In the genomic region with DNA sequence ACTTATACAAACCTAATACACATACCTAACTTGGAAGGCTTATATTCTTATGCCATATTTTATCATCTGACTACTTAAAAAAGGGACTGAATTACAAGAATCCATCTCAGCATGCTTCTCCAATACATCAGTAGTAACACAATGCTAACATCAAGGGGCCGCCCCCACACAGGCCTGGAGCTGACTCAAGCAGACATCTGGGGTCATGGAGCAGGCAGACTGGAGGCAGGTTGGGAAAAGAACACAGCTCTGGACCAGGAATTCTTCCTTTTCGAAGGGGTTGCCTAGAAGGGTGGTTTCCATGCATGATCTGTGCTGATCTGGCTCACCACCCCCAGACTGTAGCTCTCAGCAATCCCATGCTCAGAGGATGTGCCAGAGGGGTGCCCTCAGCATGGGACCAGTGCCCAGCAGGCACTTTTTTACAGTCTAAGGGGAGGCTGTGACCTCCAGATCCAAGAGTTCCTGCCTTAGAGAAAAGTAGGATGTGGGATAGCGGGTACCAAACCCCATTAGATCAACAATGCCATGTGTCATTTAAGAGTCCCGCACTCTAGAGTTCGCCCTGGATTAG, we compare ENCODE assay signal across 17 cellular contexts. TPM values are rescaled to one million over a fixed set of nuclear protein-coding genes. Genes with fewer than 3 reads are reported as not detected.
A peak's percentile ranks its signal among the peaks of the same experiment; 100 is the strongest.
DNase-seq lines count a peak whose midpoint lies in the region; ATAC-seq and TF ChIP-seq lines count a peak whose summit lies in the region.
"Had no signal": no experiment of that assay in that cellular context is flagged by ENCODE, and none has a peak within 500 bp of the region (broad histone marks: within the 10 kb centered on the region; RNA-seq: fewer than 3 reads in every experiment).

No MANE protein-coding gene starts in this region.

- no peak overlapping the region for H4K91ac ChIP-seq in IMR-90 (ENCODE audit: insufficient read depth, low read depth, low read length)

- H4K8ac ChIP-seq in IMR-90 (ENCODE audit: low read depth in 2 of 2, low read length in 2 of 2) = no peak overlapping the region

- no peak overlapping the region for H3K18ac ChIP-seq in IMR-90 (ENCODE audit: low read depth, low read length)

- no peak for TF ChIP-seq RAD21 in IMR-90 (IDR thresholded peaks at IDR 0.05; ENCODE audit: low read length)

- peaks cover 4% of the 10 kb centered on the region; the same call in 1 of the 2 replicates for H3K9me1 ChIP-seq in IMR-90 (ENCODE audit: insufficient read depth, low read length)

- H2AFZ ChIP-seq in IMR-90 (replicated peaks; ENCODE audit: low read length, poor library complexity) = no peak overlapping the region

- peak; percentile 98 for ATAC-seq in IMR-90 (ENCODE audit: low read depth)

- dilution Hi-C loops in IMR-90 (cut with HindIII; ENCODE audit: low sequenced_read_pairs, unreplicated experiment) = no loop called here

- H3K36me3 ChIP-seq in IMR-90 (ENCODE audit: control insufficient read depth, insufficient read depth, low read length) (no peaks in the 10 kb centered on the region; the same call in 1 of the 2 replicates), stomach (no peaks in the 10 kb centered on the region)
- H3K36me3 ChIP-seq: adrenal gland had no signal

- POLR2A ChIA-PET in IMR-90 (lab: Charles Lee; ENCODE audit: unreplicated experiment) = interaction anchor here (0.6 kb wide), 3 partner anchors 13 to 61 kb away, joined by 3 to 8 read pairs (median 4); no protein-coding TSS in a partner anchor

- peak overlapping the region; percentile 4; the same call in 1 of the 2 replicates for H2BK120ac ChIP-seq in IMR-90 (ENCODE audit: low read depth, low read length)

- TF ChIP-seq CTCF in AG10803 (conservative IDR thresholded peaks at IDR 0.05; ENCODE audit: low read length) = no peak
- TF ChIP-seq CTCF in IMR-90 (conservative IDR thresholded peaks at IDR 0.05; ENCODE audit: low read depth, low read length) = no peak
- TF ChIP-seq CTCF in choroid plexus epithelial cell (conservative IDR thresholded peaks at IDR 0.05; ENCODE audit: low read depth, low read length) = no peak
- no peak for TF ChIP-seq CTCF in stomach (IDR thresholded peaks at IDR 0.05)

- no peak overlapping the region for H4K5ac ChIP-seq in IMR-90 (ENCODE audit: low read depth, low read length)

- no peak overlapping the region for H3K4me2 ChIP-seq in IMR-90 (ENCODE audit: low read depth, low read length)

- H3K27ac ChIP-seq in IMR-90 (ENCODE audit: insufficient read depth, low read length) (no peak overlapping the region), stomach (no peak overlapping the region)
- H3K27ac ChIP-seq: adrenal gland, VCaP had no signal

- H3K14ac ChIP-seq in IMR-90 (replicated peaks; ENCODE audit: low read depth, low read length) = no peak overlapping the region

- DNase-seq in AG10803 (ENCODE audit: low read depth) = peak; percentile 65
- DNase-seq in IMR-90 = peak; percentile 89
- DNase-seq in choroid plexus epithelial cell (ENCODE audit: low read depth) = peak; percentile 86
- peak; percentile 50 for DNase-seq in kidney tubule cell (ENCODE audit: low spot score)
- DNase-seq in GM19238 (ENCODE audit: insufficient read length, low spot score) = no peak
- no peak for DNase-seq in NCI-H748 (lab: John Stamatoyannopoulos, UW; ENCODE audit: unreplicated experiment)
- DNase-seq in stomach = no peak
- DNase-seq in NCI-H146 treated with DMSO at 0.1 percent for 48 hours (lab: John Stamatoyannopoulos, UW; ENCODE audit: unreplicated experiment) = no peak
- DNase-seq: ACHN; activated CD4-positive, alpha-beta memory T cell treated with anti-CD3 and anti-CD28 coated beads, Interleukin-2, amount 10 ng/mL, durations not matched to agents 7 days and 5 days; H9; islet precursor cell; MV-4-11; NCI-H82; T-helper 1 cell had no signal

- H2BK20ac ChIP-seq in IMR-90 (ENCODE audit: low read depth, low read length) = peak overlapping the region; percentile 11; the same call in 1 of the 2 replicates

- H2AK5ac ChIP-seq in IMR-90 (ENCODE audit: low read depth, low read length) = peak overlapping the region; percentile 1; the same call in 1 of the 2 replicates

- WGBS in IMR-90 (ENCODE audit: extremely low coverage in 2 of 2, insufficient read length in 1 of 2), 2 experiments = 100% methylated on average over 2 of the region's 5 CpGs; no CpG with 5 or more reads in 1 of the 2 experiments
- WGBS in stomach, 5 donors = 89 to 94% (median 92%) methylated on average over 5 of the region's 5 CpGs

- no peak overlapping the region for H2BK15ac ChIP-seq in IMR-90 (ENCODE audit: low read depth, low read length)

- no peaks in the 10 kb centered on the region for H3K79me1 ChIP-seq in IMR-90 (ENCODE audit: low read depth in 1 of 2, low read length in 2 of 2)

- no peak overlapping the region for H3K23ac ChIP-seq in IMR-90 (ENCODE audit: low read depth, low read length)

- CTCF ChIA-PET in IMR-90 (lab: Yijun Ruan, JAX) = no interaction called here

- no peak overlapping the region for H3K9ac ChIP-seq in IMR-90 (ENCODE audit: low read depth, low read length)

- no peak overlapping the region for H2AK9ac ChIP-seq in IMR-90 (replicated peaks; ENCODE audit: low read depth, low read length, poor library complexity)

- no peaks in the 10 kb centered on the region for H3K9me3 ChIP-seq in IMR-90 (ENCODE audit: control insufficient read depth, insufficient read depth, low read length)
- H3K9me3 ChIP-seq in stomach = peaks cover 0 to 4% (median 0%) of the 10 kb centered on the region in 4 donors
- H3K9me3 ChIP-seq: adrenal gland had no signal

- no peak for TF ChIP-seq EP300 in stomach (IDR thresholded peaks at IDR 0.05)

- H3K4me3 ChIP-seq in AG10803 (ENCODE audit: low read length) (no peak overlapping the region), IMR-90 (ENCODE audit: insufficient read depth, low read depth, low read length) (no peak overlapping the region), choroid plexus epithelial cell (ENCODE audit: low read depth, low read length) (no peak overlapping the region), stomach (no peak overlapping the region)
- H3K4me3 ChIP-seq: adrenal gland had no signal

- 0 out of 2 replicates have a peak overlapping the region, but pooled peaks have one; percentile 12 for H3K4ac ChIP-seq in IMR-90 (ENCODE audit: low read depth, low read length)

- H2BK5ac ChIP-seq in IMR-90 (ENCODE audit: low read depth, low read length, poor library complexity, severe bottlenecking) = no peak overlapping the region

- H3K56ac ChIP-seq in IMR-90 (ENCODE audit: extremely low read depth, insufficient read depth, low read length) = no peak overlapping the region

- H3K4me1 ChIP-seq in IMR-90 (ENCODE audit: control insufficient read depth, insufficient read depth, low read length) = peaks cover 3% of the 10 kb centered on the region
- H3K4me1 ChIP-seq in stomach = no peaks in the 10 kb centered on the region
- H3K4me1 ChIP-seq: adrenal gland had no signal

- BruUV-seq in IMR-90 (replicated peaks; lab: Mats Ljungman, UMichigan) = no TSS peak

- H3K27me3 ChIP-seq in IMR-90 (ENCODE audit: control insufficient read depth, insufficient read depth, low read length) (no peaks in the 10 kb centered on the region), stomach (no peaks in the 10 kb centered on the region)
- H3K27me3 ChIP-seq: adrenal gland had no signal

- H4K20me1 ChIP-seq in IMR-90 (ENCODE audit: insufficient read depth, low read length) = no peaks in the 10 kb centered on the region

- in situ Hi-C loops in IMR-90 (cut with MboI; ENCODE audit: low sequenced_read_pairs) = no loop called here

- intact Hi-C loops in IMR-90 (cut with micrococcal nuclease) = no loop called here
- intact Hi-C loops in stomach (cut with DNase I; ENCODE audit: low total_unique reads) = no loop called here

- no peak for TF ChIP-seq POLR2A in IMR-90 (IDR thresholded peaks at IDR 0.05; ENCODE audit: low read depth, low read length)
- TF ChIP-seq POLR2A in stomach (IDR thresholded peaks at IDR 0.05) = no peak

TF ChIP-seq in IMR-90, 13 proteins besides CTCF, POLR2A, EP300 and RAD21 (continues in another document):
- peak; percentile 34 for TF ChIP-seq RCOR1 (IDR thresholded peaks at IDR 0.05; ENCODE audit: insufficient replicate concordance, low read length)
- TF ChIP-seq BHLHE40 (IDR thresholded peaks at IDR 0.05; ENCODE audit: low read depth, low read length) = peak; percentile 40; the same call in 1 of the 2 replicates
- no peak for TF ChIP-seq NFE2L2 (IDR thresholded peaks at IDR 0.05; ENCODE audit: low read depth, low read length)
- TF ChIP-seq SMC3 (IDR thresholded peaks at IDR 0.05; ENCODE audit: low read depth, low read length) = no peak
- no peak for TF ChIP-seq MAZ (IDR thresholded peaks at IDR 0.05; ENCODE audit: borderline replicate concordance, low read depth, low read length)
- TF ChIP-seq RFX5 (IDR thresholded peaks at IDR 0.05; ENCODE audit: low read depth, low read length) = no peak
- no peak for TF ChIP-seq MXI1 (IDR thresholded peaks at IDR 0.05; ENCODE audit: borderline replicate concordance, low read depth, low read length)
- TF ChIP-seq, protein P1, sequence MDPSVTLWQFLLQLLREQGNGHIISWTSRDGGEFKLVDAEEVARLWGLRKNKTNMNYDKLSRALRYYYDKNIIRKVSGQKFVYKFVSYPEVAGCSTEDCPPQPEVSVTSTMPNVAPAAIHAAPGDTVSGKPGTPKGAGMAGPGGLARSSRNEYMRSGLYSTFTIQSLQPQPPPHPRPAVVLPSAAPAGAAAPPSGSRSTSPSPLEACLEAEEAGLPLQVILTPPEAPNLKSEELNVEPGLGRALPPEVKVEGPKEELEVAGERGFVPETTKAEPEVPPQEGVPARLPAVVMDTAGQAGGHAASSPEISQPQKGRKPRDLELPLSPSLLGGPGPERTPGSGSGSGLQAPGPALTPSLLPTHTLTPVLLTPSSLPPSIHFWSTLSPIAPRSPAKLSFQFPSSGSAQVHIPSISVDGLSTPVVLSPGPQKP (IDR thresholded peaks at IDR 0.05; ENCODE audit: borderline replicate concordance, low read depth, low read length) = no peak
- no peak for TF ChIP-seq CEBPB (IDR thresholded peaks at IDR 0.05; ENCODE audit: low read depth, low read length)
- TF ChIP-seq, protein P2, sequence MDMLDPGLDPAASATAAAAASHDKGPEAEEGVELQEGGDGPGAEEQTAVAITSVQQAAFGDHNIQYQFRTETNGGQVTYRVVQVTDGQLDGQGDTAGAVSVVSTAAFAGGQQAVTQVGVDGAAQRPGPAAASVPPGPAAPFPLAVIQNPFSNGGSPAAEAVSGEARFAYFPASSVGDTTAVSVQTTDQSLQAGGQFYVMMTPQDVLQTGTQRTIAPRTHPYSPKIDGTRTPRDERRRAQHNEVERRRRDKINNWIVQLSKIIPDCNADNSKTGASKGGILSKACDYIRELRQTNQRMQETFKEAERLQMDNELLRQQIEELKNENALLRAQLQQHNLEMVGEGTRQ (IDR thresholded peaks at IDR 0.05; ENCODE audit: low read depth, low read length) = no peak
- no peak for TF ChIP-seq CHD1 (IDR thresholded peaks at IDR 0.05; ENCODE audit: low read depth, low read length)

RNA-seq across cellular contexts. Expression of a gene that starts 26.1 kb away (rescaled TPM):
- total RNA-seq in IMR-90 (2012; rRNA removed) (42.1 and 55.3 TPM in 2 replicates), stomach (10 to 100 TPM in 3 of 5 donors, 1 to 10 TPM in 1, under 1 TPM in 1; 0.58 to 22.3 (median 10.7) TPM)
- polyA plus RNA-seq in IMR-90 (2012; rRNA removed) (48.1 and 61.5 TPM in 2 replicates), stomach (10 to 100 TPM in 2 of 3 donors, 1 to 10 TPM in 1; 9.9 to 23.2 (median 10.4) TPM)
- polyA plus RNA-seq in IMR-90 (2012; cell fraction: cytosol; rRNA removed) = 39.0 and 110 TPM in 2 replicates
- polyA plus RNA-seq in IMR-90 (2012; cell fraction: nucleus; rRNA removed; ENCODE audit: low replicate concordance) = 239 and 414 TPM in 2 replicates

Comparison
In these comparisons a context has a peak if more than half of its experiments do, and no peak if none do; other contexts are left out.
1. DNase-seq: peak in AG10803 (single experiment), IMR-90 (single experiment), choroid plexus epithelial cell (single experiment) and kidney tubule cell (single experiment); none in GM19238 (single experiment), NCI-H748 (single experiment), stomach (single experiment) and NCI-H146 treated with DMSO at 0.1 percent for 48 hours (single experiment).